8 cellular contexts compared by ENCODE assay signal in the genomic region with DNA sequence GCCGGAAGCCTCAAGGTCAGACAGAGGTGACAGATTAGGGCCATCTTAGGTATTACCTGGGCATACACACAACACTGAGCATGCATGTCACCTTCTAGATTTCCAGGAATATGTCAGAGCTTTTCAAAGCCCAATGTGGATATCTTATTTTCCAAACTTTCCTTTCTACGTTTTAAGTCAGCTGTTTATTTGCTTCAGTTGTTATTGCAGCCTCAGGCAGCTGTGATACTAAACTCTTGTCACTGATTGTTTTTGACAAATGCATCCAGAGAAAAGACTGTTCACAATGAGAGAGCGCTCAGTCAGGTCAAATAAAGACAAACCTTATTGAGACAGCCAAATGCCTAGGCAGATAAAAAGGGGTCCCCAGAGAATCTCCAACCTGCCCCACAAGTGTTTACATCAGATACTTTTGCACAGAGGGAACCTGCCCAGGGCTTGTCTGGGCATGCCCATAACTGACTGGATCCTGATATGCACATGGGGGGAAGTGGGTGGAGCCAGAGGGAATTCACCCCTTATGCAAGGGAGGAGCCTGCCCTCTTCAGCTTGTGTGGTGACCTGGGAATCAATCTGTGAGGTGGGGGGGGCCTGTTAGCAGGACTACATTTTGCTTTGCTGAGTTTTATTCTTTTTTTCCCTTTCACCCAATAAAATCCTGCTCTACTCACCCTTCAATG. TPM values are rescaled to one million over a fixed set of nuclear protein-coding genes. Genes with fewer than 3 reads are reported as not detected.
DNase-seq lines count a peak whose midpoint lies in the region; ATAC-seq and TF ChIP-seq lines count a peak whose summit lies in the region.

No MANE protein-coding gene starts in this region.

- H3K9me3 Mint-ChIP-seq in activated naive CD8-positive, alpha-beta T cell treated with anti-CD3 and anti-CD28 coated beads for 36 hours = peaks cover 21% of the 10 kb centered on the region
- H3K9me3 Mint-ChIP-seq in CD4-positive, alpha-beta memory T cell = peaks cover 0 to 34% (median 10%) of the 10 kb centered on the region in 8 donors

- no peak overlapping the region for H3K4me3 Mint-ChIP-seq in activated naive CD8-positive, alpha-beta T cell treated with anti-CD3 and anti-CD28 coated beads for 36 hours
- no peak overlapping the region for H3K4me3 Mint-ChIP-seq in CD4-positive, alpha-beta memory T cell

- no peaks in the 10 kb centered on the region for H3K9me3 ChIP-seq in CD4-positive, alpha-beta memory T cell (ENCODE audit: control insufficient read depth in 1 of 2, low read length in 2 of 2)

- peaks cover 62% of the 10 kb centered on the region for H3K36me3 Mint-ChIP-seq in activated naive CD8-positive, alpha-beta T cell treated with anti-CD3 and anti-CD28 coated beads for 36 hours
- H3K36me3 Mint-ChIP-seq in CD4-positive, alpha-beta memory T cell = peaks cover 46 to 50% of the 10 kb centered on the region in 2 donors

- DNase-seq in A172 (ENCODE audit: low spot score) (peak; percentile 24), LHCN-M2 (ENCODE audit: low read depth) (peak; percentile 32), dorsolateral prefrontal cortex (no peak), KG1 (lab: John Stamatoyannopoulos, UW) (no peak)
- DNase-seq in activated naive CD8-positive, alpha-beta T cell treated with anti-CD3 and anti-CD28 coated beads for 36 hours = peak; percentile 16
- DNase-seq in CD4-positive, alpha-beta memory T cell = no peak

- H3K27me3 Mint-ChIP-seq in activated naive CD8-positive, alpha-beta T cell treated with anti-CD3 and anti-CD28 coated beads for 36 hours = no peaks in the 10 kb centered on the region
- no peaks in the 10 kb centered on the region for H3K27me3 Mint-ChIP-seq in CD4-positive, alpha-beta memory T cell

- H3K36me3 ChIP-seq in CD4-positive, alpha-beta memory T cell (ENCODE audit: insufficient read depth, low read length) = peaks cover 4% of the 10 kb centered on the region

- peak overlapping the region; percentile 35 for H3K27ac Mint-ChIP-seq in activated naive CD8-positive, alpha-beta T cell treated with anti-CD3 and anti-CD28 coated beads for 36 hours
- peak overlapping the region in 1 of 7 donors; percentile 8 for H3K27ac Mint-ChIP-seq in CD4-positive, alpha-beta memory T cell

- H3K4me3 ChIP-seq in dorsolateral prefrontal cortex = no peak overlapping the region
- H3K4me3 ChIP-seq in CD4-positive, alpha-beta memory T cell (ENCODE audit: low read length in 2 of 2) = no peak overlapping the region

- CTCF ChIA-PET in CD4-positive, alpha-beta memory T cell (lab: Charles Lee; ENCODE audit: partially characterized antibody) = interaction anchor here (1.6 to 2.0 kb wide), 2 partner anchors 18 to 28 kb away, joined by 3 to 9 read pairs; no protein-coding TSS in a partner anchor

- H3K4me1 ChIP-seq in CD4-positive, alpha-beta memory T cell (ENCODE audit: insufficient read depth, low read length) = no peaks in the 10 kb centered on the region

- intact Hi-C loops in dorsolateral prefrontal cortex (cut with DNase I) = no loop called here
- intact Hi-C loops in CD4-positive, alpha-beta memory T cell (cut with micrococcal nuclease) = no loop called here

- no peaks in the 10 kb centered on the region for H3K4me1 Mint-ChIP-seq in activated naive CD8-positive, alpha-beta T cell treated with anti-CD3 and anti-CD28 coated beads for 36 hours
- H3K4me1 Mint-ChIP-seq in CD4-positive, alpha-beta memory T cell = peaks cover 0 to 5% (median 1%) of the 10 kb centered on the region in 4 donors

- no peak for TF ChIP-seq CTCF in dorsolateral prefrontal cortex (IDR thresholded peaks at IDR 0.05 in 54 of 56, conservative IDR thresholded peaks at IDR 0.05 in 2 of 56; ENCODE audit: low read depth in 1 of 56, partially characterized antibody in 56 of 56)

- H3K27me3 ChIP-seq in dorsolateral prefrontal cortex = no peaks in the 10 kb centered on the region
- no peaks in the 10 kb centered on the region for H3K27me3 ChIP-seq in CD4-positive, alpha-beta memory T cell (ENCODE audit: insufficient read depth, low read length)

- H3K27ac ChIP-seq in dorsolateral prefrontal cortex = no peak overlapping the region
- H3K27ac ChIP-seq in CD4-positive, alpha-beta memory T cell (ENCODE audit: low read depth, low read length) = no peak overlapping the region

- ATAC-seq in GM18868 (IDR thresholded peaks at IDR 0.05; ENCODE audit: unreplicated experiment) (peak; percentile 82), SK-N-SH treated with all-trans-retinoic acid at 6 μM for 48 hours (no peak)

- POLR2A ChIA-PET in CD4-positive, alpha-beta memory T cell (lab: Charles Lee; ENCODE audit: partially characterized antibody) = interaction anchor here (2.0 kb wide), 1 partner anchor 29 kb away, joined by 7 read pairs; a partner anchor contains a TSS

TF ChIP-seq in SK-N-SH treated with all-trans-retinoic acid at 6 μM for 48 hours, 23 proteins besides CTCF, POLR2A, EP300 and RAD21:
- TF ChIP-seq GLIS3 (CRISPR knock-in tag; IDR thresholded peaks at IDR 0.05) (no peak), ARNTL (CRISPR knock-in tag; IDR thresholded peaks at IDR 0.05; ENCODE audit: borderline replicate concordance, low read depth) (no peak), SNAI2 (CRISPR knock-in tag; IDR thresholded peaks at IDR 0.05) (no peak), ISL1 (CRISPR knock-in tag; IDR thresholded peaks at IDR 0.05) (no peak), PPARA (CRISPR knock-in tag; IDR thresholded peaks at IDR 0.05; ENCODE audit: borderline replicate concordance) (no peak), ZNF70 (CRISPR knock-in tag; IDR thresholded peaks at IDR 0.05) (no peak)
- TF ChIP-seq, protein P1, sequence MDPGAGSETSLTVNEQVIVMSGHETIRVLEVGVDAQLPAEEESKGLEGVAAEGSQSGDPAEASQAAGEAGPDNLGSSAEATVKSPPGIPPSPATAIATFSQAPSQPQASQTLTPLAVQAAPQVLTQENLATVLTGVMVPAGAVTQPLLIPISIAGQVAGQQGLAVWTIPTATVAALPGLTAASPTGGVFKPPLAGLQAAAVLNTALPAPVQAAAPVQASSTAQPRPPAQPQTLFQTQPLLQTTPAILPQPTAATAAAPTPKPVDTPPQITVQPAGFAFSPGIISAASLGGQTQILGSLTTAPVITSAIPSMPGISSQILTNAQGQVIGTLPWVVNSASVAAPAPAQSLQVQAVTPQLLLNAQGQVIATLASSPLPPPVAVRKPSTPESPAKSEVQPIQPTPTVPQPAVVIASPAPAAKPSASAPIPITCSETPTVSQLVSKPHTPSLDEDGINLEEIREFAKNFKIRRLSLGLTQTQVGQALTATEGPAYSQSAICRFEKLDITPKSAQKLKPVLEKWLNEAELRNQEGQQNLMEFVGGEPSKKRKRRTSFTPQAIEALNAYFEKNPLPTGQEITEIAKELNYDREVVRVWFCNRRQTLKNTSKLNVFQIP (CRISPR knock-in tag; IDR thresholded peaks at IDR 0.05; ENCODE audit: borderline replicate concordance, low read depth) = no peak
- TF ChIP-seq, protein P2, sequence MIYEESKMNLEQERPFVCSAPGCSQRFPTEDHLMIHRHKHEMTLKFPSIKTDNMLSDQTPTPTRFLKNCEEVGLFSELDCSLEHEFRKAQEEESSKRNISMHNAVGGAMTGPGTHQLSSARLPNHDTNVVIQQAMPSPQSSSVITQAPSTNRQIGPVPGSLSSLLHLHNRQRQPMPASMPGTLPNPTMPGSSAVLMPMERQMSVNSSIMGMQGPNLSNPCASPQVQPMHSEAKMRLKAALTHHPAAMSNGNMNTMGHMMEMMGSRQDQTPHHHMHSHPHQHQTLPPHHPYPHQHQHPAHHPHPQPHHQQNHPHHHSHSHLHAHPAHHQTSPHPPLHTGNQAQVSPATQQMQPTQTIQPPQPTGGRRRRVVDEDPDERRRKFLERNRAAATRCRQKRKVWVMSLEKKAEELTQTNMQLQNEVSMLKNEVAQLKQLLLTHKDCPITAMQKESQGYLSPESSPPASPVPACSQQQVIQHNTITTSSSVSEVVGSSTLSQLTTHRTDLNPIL (CRISPR knock-in tag; IDR thresholded peaks at IDR 0.05; ENCODE audit: low read depth) = no peak

RNA-seq across cellular contexts. Expression of a gene that starts 28.5 kb away (rescaled TPM):
- total RNA-seq in A172 (2014; rRNA removed; shearing (Covaris generic)) = 37.6 and 40.4 TPM in 2 replicates
- total RNA-seq in LHCN-M2 (2014; rRNA removed) (29.8 and 30.6 TPM in 2 replicates), dorsolateral prefrontal cortex (10 to 100 TPM; 25.6 to 57.8 (median 42.3) TPM)
- polyA plus RNA-seq in LHCN-M2 (2012) = 25.6 TPM
- 10 to 100 TPM; 66.3 to 66.8 TPM for total RNA-seq in activated naive CD8-positive, alpha-beta T cell treated with anti-CD3 and anti-CD28 coated beads for 36 hours
- total RNA-seq in CD4-positive, alpha-beta memory T cell = 10 to 100 TPM; 50.6 to 53.5 TPM
- 100 to 1,000 TPM in 1 of 2 donors, 10 to 100 TPM in 1; 89.0 to 132 TPM for polyA plus RNA-seq in CD4-positive, alpha-beta memory T cell

RNA-seq across cellular contexts. Expression of a gene that starts 28.9 kb away (rescaled TPM):
- total RNA-seq in A172 (2014; rRNA removed; shearing (Covaris generic)) = 34.2 and 37.2 TPM in 2 replicates
- total RNA-seq in LHCN-M2 (2014; rRNA removed) (51.4 and 56.2 TPM in 2 replicates), dorsolateral prefrontal cortex (10 to 100 TPM in 4 of 120 experiments, 1 to 10 TPM in 116; 4.3 to 11.9 (median 6.7) TPM)
- polyA plus RNA-seq in LHCN-M2 (2012) = 16.9 TPM
- 10 to 100 TPM; 24.5 to 26.5 TPM for total RNA-seq in activated naive CD8-positive, alpha-beta T cell treated with anti-CD3 and anti-CD28 coated beads for 36 hours
- 1 to 10 TPM; 5.6 to 6.3 TPM for total RNA-seq in CD4-positive, alpha-beta memory T cell
- 10 to 100 TPM in 1 of 2 donors, 1 to 10 TPM in 1; 9.8 to 19.7 TPM for polyA plus RNA-seq in CD4-positive, alpha-beta memory T cell

Comparison
In these comparisons a context has a peak if more than half of its experiments do, and no peak if none do; other contexts are left out.
1. DNase-seq: peak in A172 (single experiment), LHCN-M2 (single experiment) and activated naive CD8-positive, alpha-beta T cell treated with anti-CD3 and anti-CD28 coated beads for 36 hours (single experiment); none in dorsolateral prefrontal cortex (0 of 10), CD4-positive, alpha-beta memory T cell (0 of 5) and KG1 (single experiment).